Comparison of ENCODE assay signal across 2 cellular contexts in the genomic region with DNA sequence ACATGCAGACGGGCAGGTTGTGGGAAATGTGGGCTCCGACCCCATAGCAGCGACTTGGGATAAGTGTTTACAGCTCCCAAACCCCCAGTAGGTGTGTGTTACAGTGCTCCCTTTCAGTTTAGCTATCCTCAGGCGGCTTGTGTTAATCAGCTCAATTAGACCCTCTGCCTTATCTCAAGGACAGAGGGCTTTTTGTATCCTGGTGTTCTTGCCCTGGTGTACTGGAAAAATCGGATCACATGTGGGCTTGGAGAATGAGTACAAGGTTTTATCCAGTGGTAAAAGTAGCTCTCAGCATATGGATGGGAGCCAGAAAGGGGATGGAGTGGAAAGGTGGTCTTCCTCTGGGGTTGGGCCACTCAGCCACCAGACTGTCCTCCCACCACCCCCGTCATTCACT.
TF ChIP-seq lines count a peak whose summit lies in the region.

No MANE protein-coding gene starts in this region.

TF ChIP-seq in H1, 55 proteins besides CTCF, POLR2A, EP300 and RAD21 (continued from another document):
- no peak for TF ChIP-seq YY1 (IDR thresholded peaks at IDR 0.05; ENCODE audit: low read depth, low read length)
- TF ChIP-seq SIN3A (conservative IDR thresholded peaks at IDR 0.05 in 1 of 2, IDR thresholded peaks at IDR 0.05 in 1 of 2; ENCODE audit: low read depth in 1 of 2, low read length in 2 of 2) = no peak
- no peak for TF ChIP-seq HDAC2 (IDR thresholded peaks at IDR 0.05; ENCODE audit: borderline replicate concordance in 1 of 2, low read depth in 2 of 2, low read length in 2 of 2)

TF ChIP-seq in neural cell, 6 proteins besides CTCF, POLR2A, EP300 and RAD21 (continued from another document):
- TF ChIP-seq TAF1 (IDR thresholded peaks at IDR 0.05; ENCODE audit: low read depth) = no peak
